In genomic region chr1:209746469-209747269, GRCh38 we compare ENCODE assay signal across 14 cellular contexts. TPM values are rescaled to one million over a fixed set of nuclear protein-coding genes. Genes with fewer than 3 reads are reported as not detected.
A peak's percentile ranks its signal among the peaks of the same experiment; 100 is the strongest.
DNase-seq lines count a peak whose midpoint lies in the region.
"Had no signal": no experiment of that assay in that cellular context is flagged by ENCODE, and none has a peak within 500 bp of the region (broad histone marks: within the 10 kb centered on the region; RNA-seq: fewer than 3 reads in every experiment).

No MANE protein-coding gene starts in this region.

- H3K9me3 Mint-ChIP-seq in activated CD4-positive, alpha-beta T cell treated with anti-CD3 and anti-CD28 coated beads, Interleukin-2, amount 10 ng/mL, durations not matched to agents 24 days and 14 days: no peaks in the 10 kb centered on the region
- no peaks in the 10 kb centered on the region for H3K9me3 Mint-ChIP-seq in activated naive CD8-positive, alpha-beta T cell treated with anti-CD3 and anti-CD28 coated beads for 36 hours
- H3K9me3 Mint-ChIP-seq: memory B cell had no signal

- H3K4me1 ChIP-seq in mesenchymal stem cell (ENCODE audit: control insufficient read depth, insufficient read depth, low read depth, low read length): peaks cover 18% of the 10 kb centered on the region

- H3K18ac ChIP-seq in mesenchymal stem cell (ENCODE audit: low read depth in 1 of 2, low read length in 2 of 2): no peak overlapping the region

- H3K27ac Mint-ChIP-seq in activated CD4-positive, alpha-beta T cell treated with anti-CD3 and anti-CD28 coated beads, Interleukin-2, amount 10 ng/mL, durations not matched to agents 24 days and 14 days: peak overlapping the region; percentile 80
- H3K27ac Mint-ChIP-seq in activated naive CD8-positive, alpha-beta T cell treated with anti-CD3 and anti-CD28 coated beads for 36 hours: peak overlapping the region; percentile 90

- WGBS in mesenchymal stem cell: 98% methylated on average over 2 of the region's 6 CpGs

- H3K9me3 ChIP-seq in mesenchymal stem cell (ENCODE audit: control insufficient read depth, low read length): no peaks in the 10 kb centered on the region
- H3K9me3 ChIP-seq: vagina had no signal

- H3K27me3 Mint-ChIP-seq in activated CD4-positive, alpha-beta T cell treated with anti-CD3 and anti-CD28 coated beads, Interleukin-2, amount 10 ng/mL, durations not matched to agents 24 days and 14 days: no peaks in the 10 kb centered on the region
- H3K27me3 Mint-ChIP-seq in activated naive CD8-positive, alpha-beta T cell treated with anti-CD3 and anti-CD28 coated beads for 36 hours: no peaks in the 10 kb centered on the region
- H3K27me3 Mint-ChIP-seq: memory B cell had no signal

- H3K4me1 Mint-ChIP-seq in activated CD4-positive, alpha-beta T cell treated with anti-CD3 and anti-CD28 coated beads, Interleukin-2, amount 10 ng/mL, durations not matched to agents 24 days and 14 days: peaks cover 68% of the 10 kb centered on the region
- peaks cover 66% of the 10 kb centered on the region for H3K4me1 Mint-ChIP-seq in activated naive CD8-positive, alpha-beta T cell treated with anti-CD3 and anti-CD28 coated beads for 36 hours

- H3K27me3 ChIP-seq in mesenchymal stem cell (ENCODE audit: control insufficient read depth in 1 of 2, insufficient read depth in 1 of 2, low read length in 2 of 2): no peaks in the 10 kb centered on the region
- H3K27me3 ChIP-seq: vagina had no signal

- no peak for DNase-seq in activated CD4-positive, alpha-beta T cell treated with anti-CD3 and anti-CD28 coated beads, Interleukin-2, amount 10 ng/mL, durations not matched to agents 24 days and 14 days
- DNase-seq in activated CD4-positive, alpha-beta T cell treated with anti-CD3 and anti-CD28 coated beads for 1 hour: no peak
- DNase-seq in NCI-H2196 treated with DMSO at 0.1 percent for 48 hours (lab: John Stamatoyannopoulos, UW; ENCODE audit: unreplicated experiment): peak; percentile 9
- DNase-seq in activated naive CD8-positive, alpha-beta T cell treated with anti-CD3 and anti-CD28 coated beads for 36 hours: no peak
- no peak for DNase-seq in mesenchymal stem cell
- no peak for DNase-seq in H4 (ENCODE audit: low spot score)
- no peak for DNase-seq in NCI-H748 (lab: John Stamatoyannopoulos, UW; ENCODE audit: unreplicated experiment)
- DNase-seq in NCI-H1105 (lab: John Stamatoyannopoulos, UW): no peak
- DNase-seq: DND-41, MV-4-11, SHP77 had no signal

- H4K8ac ChIP-seq in mesenchymal stem cell (ENCODE audit: low read length): no peak overlapping the region

- no peak overlapping the region for H2BK15ac ChIP-seq in mesenchymal stem cell (ENCODE audit: low read depth, poor library complexity, severe bottlenecking)

- peaks cover 8% of the 10 kb centered on the region for H3K36me3 Mint-ChIP-seq in activated CD4-positive, alpha-beta T cell treated with anti-CD3 and anti-CD28 coated beads, Interleukin-2, amount 10 ng/mL, durations not matched to agents 24 days and 14 days (ENCODE audit: low read depth)
- peaks cover 2% of the 10 kb centered on the region for H3K36me3 Mint-ChIP-seq in activated naive CD8-positive, alpha-beta T cell treated with anti-CD3 and anti-CD28 coated beads for 36 hours
- H3K36me3 Mint-ChIP-seq: memory B cell had no signal

- H3K23ac ChIP-seq in mesenchymal stem cell (ENCODE audit: low read length in 2 of 2): no peak overlapping the region

- H2BK5ac ChIP-seq in mesenchymal stem cell (ENCODE audit: low read depth, low read length, poor library complexity, severe bottlenecking): no peak overlapping the region

- H2BK120ac ChIP-seq in mesenchymal stem cell (ENCODE audit: low read depth, low read length): no peak overlapping the region

- no peak overlapping the region for H3K27ac ChIP-seq in mesenchymal stem cell (ENCODE audit: low read length, poor library complexity, severe bottlenecking)

- H3K36me3 ChIP-seq in mesenchymal stem cell (ENCODE audit: control insufficient read depth in 1 of 2, insufficient read depth in 2 of 2, low read depth in 1 of 2, low read length in 2 of 2): no peaks in the 10 kb centered on the region
- H3K36me3 ChIP-seq: vagina had no signal

- H4K91ac ChIP-seq in mesenchymal stem cell (ENCODE audit: low read length): no peak overlapping the region

- intact Hi-C loops in activated CD4-positive, alpha-beta T cell treated with anti-CD3 and anti-CD28 coated beads, Interleukin-2, amount 10 ng/mL, durations not matched to agents 24 days and 14 days (cut with micrococcal nuclease): loop anchor here (1.0 to 5.0 kb wide), 8 partner anchors 10 to 177 kb away; no protein-coding TSS in a partner anchor

- no peak overlapping the region for H2AFZ ChIP-seq in mesenchymal stem cell (ENCODE audit: low read depth, low read length)

- H3K4me3 ChIP-seq in mesenchymal stem cell (ENCODE audit: insufficient read depth in 1 of 2, low read depth in 1 of 2, low read length in 2 of 2): no peak overlapping the region

- H2BK12ac ChIP-seq in mesenchymal stem cell (ENCODE audit: low read length in 2 of 2): no peak overlapping the region

- H2AK5ac ChIP-seq in mesenchymal stem cell (ENCODE audit: low read length, severe bottlenecking): no peak overlapping the region

- H3K4me3 Mint-ChIP-seq in activated CD4-positive, alpha-beta T cell treated with anti-CD3 and anti-CD28 coated beads, Interleukin-2, amount 10 ng/mL, durations not matched to agents 24 days and 14 days: peak overlapping the region; percentile 0
- H3K4me3 Mint-ChIP-seq in activated naive CD8-positive, alpha-beta T cell treated with anti-CD3 and anti-CD28 coated beads for 36 hours: no peak overlapping the region

- H3K4ac ChIP-seq in mesenchymal stem cell (ENCODE audit: low read depth in 1 of 2, low read length in 2 of 2): no peak overlapping the region

- no peaks in the 10 kb centered on the region for H3K79me1 ChIP-seq in mesenchymal stem cell (replicated peaks; ENCODE audit: low read length, poor library complexity, severe bottlenecking)

- no peak overlapping the region for H3K14ac ChIP-seq in mesenchymal stem cell (ENCODE audit: low read length in 2 of 2)

- no peak overlapping the region for H3K4me2 ChIP-seq in mesenchymal stem cell (ENCODE audit: low read length, poor library complexity, severe bottlenecking)

- H3K9ac ChIP-seq in mesenchymal stem cell (ENCODE audit: low read length): peak overlapping the region; percentile 67

RNA-seq across cellular contexts. Expression of gene TRAF3IP3, which starts 9.2 kb away (rescaled TPM):
- total RNA-seq in activated CD4-positive, alpha-beta T cell treated with anti-CD3 and anti-CD28 coated beads, Interleukin-2, amount 10 ng/mL, durations not matched to agents 24 days and 14 days: 392 and 394 TPM in 2 replicates
- 100 to 1,000 TPM; 194 to 204 TPM for total RNA-seq in activated naive CD8-positive, alpha-beta T cell treated with anti-CD3 and anti-CD28 coated beads for 36 hours
- polyA plus RNA-seq in mesenchymal stem cell (2013, experiment 1 of 2): 0.06 TPM
- 0.08 TPM for polyA plus RNA-seq in mesenchymal stem cell (2013, experiment 2 of 2)
- not detected in 2 replicates for total RNA-seq in H4 (2014; rRNA removed; shearing (Covaris generic))
- total RNA-seq: osteocyte had no signal

RNA-seq across cellular contexts. Expression of gene C1orf74, which starts 37.7 kb away (rescaled TPM):
- 2.4 and 3.2 TPM in 2 replicates for total RNA-seq in activated CD4-positive, alpha-beta T cell treated with anti-CD3 and anti-CD28 coated beads, Interleukin-2, amount 10 ng/mL, durations not matched to agents 24 days and 14 days
- total RNA-seq in activated naive CD8-positive, alpha-beta T cell treated with anti-CD3 and anti-CD28 coated beads for 36 hours: 1 to 10 TPM; 1.5 to 1.7 TPM
- 0.95 TPM for polyA plus RNA-seq in mesenchymal stem cell (2013, experiment 1 of 2)
- 0.96 TPM for polyA plus RNA-seq in mesenchymal stem cell (2013, experiment 2 of 2)
- 5.0 and 6.1 TPM in 2 replicates for total RNA-seq in H4 (2014; rRNA removed; shearing (Covaris generic))

RNA-seq across cellular contexts. Expression of gene HSD11B1, which starts 42.0 kb away (rescaled TPM):
- total RNA-seq in activated CD4-positive, alpha-beta T cell treated with anti-CD3 and anti-CD28 coated beads, Interleukin-2, amount 10 ng/mL, durations not matched to agents 24 days and 14 days: 15.1 TPM in 2 replicates
- under 1 TPM in 1 of 2 experiments, not detected in 1; 0.36 TPM for total RNA-seq in activated naive CD8-positive, alpha-beta T cell treated with anti-CD3 and anti-CD28 coated beads for 36 hours
- 7.2 TPM for polyA plus RNA-seq in mesenchymal stem cell (2013, experiment 1 of 2)
- polyA plus RNA-seq in mesenchymal stem cell (2013, experiment 2 of 2): 6.9 TPM
- total RNA-seq in H4 (2014; rRNA removed; shearing (Covaris generic)): 0.08 TPM in 1 of 2 replicates, not detected in the other
- total RNA-seq: osteocyte had no signal

RNA-seq across cellular contexts. Expression of gene IRF6, which starts 59.3 kb away (rescaled TPM):
- 0.07 TPM in 1 of 2 replicates, not detected in the other for total RNA-seq in activated CD4-positive, alpha-beta T cell treated with anti-CD3 and anti-CD28 coated beads, Interleukin-2, amount 10 ng/mL, durations not matched to agents 24 days and 14 days
- total RNA-seq in activated naive CD8-positive, alpha-beta T cell treated with anti-CD3 and anti-CD28 coated beads for 36 hours: 1 to 10 TPM; 2.1 to 2.4 TPM
- 0.69 TPM for polyA plus RNA-seq in mesenchymal stem cell (2013, experiment 1 of 2)
- 0.64 TPM for polyA plus RNA-seq in mesenchymal stem cell (2013, experiment 2 of 2)
- not detected in 2 replicates for total RNA-seq in H4 (2014; rRNA removed; shearing (Covaris generic))
- total RNA-seq: osteocyte had no signal

Comparison
In these comparisons a context has a peak if more than half of its experiments do, and no peak if none do; other contexts are left out.
1. RNA of gene TRAF3IP3, which starts 9.2 kb away (total RNA-seq): 392 to 394 TPM in activated CD4-positive, alpha-beta T cell treated with anti-CD3 and anti-CD28 coated beads, Interleukin-2, amount 10 ng/mL, durations not matched to agents 24 days and 14 days and 194 to 204 TPM in activated naive CD8-positive, alpha-beta T cell treated with anti-CD3 and anti-CD28 coated beads for 36 hours; not detected in H4; every median in the first group is over 100 times any median in the second.
2. RNA of gene HSD11B1, which starts 42.0 kb away (total RNA-seq): 15.1 TPM in activated CD4-positive, alpha-beta T cell treated with anti-CD3 and anti-CD28 coated beads, Interleukin-2, amount 10 ng/mL, durations not matched to agents 24 days and 14 days; 0.36 TPM in activated naive CD8-positive, alpha-beta T cell treated with anti-CD3 and anti-CD28 coated beads for 36 hours and 0.08 TPM in H4; every median in the first group is over 10 times any median in the second.